ENCODE assay signal across 15 cellular contexts in genomic region chr6:134983823-134984222, GRCh38.
"Had no signal": no experiment of that assay in that cellular context is flagged by ENCODE, and none has a peak within 500 bp of the region (broad histone marks: within the 10 kb centered on the region; RNA-seq: fewer than 3 reads in every experiment).

No MANE protein-coding gene starts in this region.

- DNase-seq: activated CD4-positive, alpha-beta T cell treated with anti-CD3 and anti-CD28 coated beads for 4 hours; brain microvascular endothelial cell; dorsolateral prefrontal cortex; heart right ventricle; islet precursor cell; left ventricle myocardium inferior; retina; RPMI8226; SJCRH30; stimulated activated CD4-positive, alpha-beta T cell treated with anti-CD3 and anti-CD28 coated beads, Interleukin-15, amount 100 ng/mL, for 24 hours; stimulated activated CD4-positive, alpha-beta T cell treated with anti-CD3 and anti-CD28 coated beads, Interleukin-4, amount 100 ng/mL, for 4 hours; tibial artery had no signal

- H3K27me3 Mint-ChIP-seq: activated naive CD4-positive, alpha-beta T cell treated with anti-CD3 and anti-CD28 coated beads, Interleukin-2, amount 50 U/mL, for 24 hours had no signal

- H3K4me3 ChIP-seq: dorsolateral prefrontal cortex, heart right ventricle, left ventricle myocardium inferior, SJCRH30, tibial artery had no signal

- H3K79me2 ChIP-seq: parathyroid adenoma had no signal

- H2AFZ ChIP-seq: parathyroid adenoma had no signal

- H3K27ac Mint-ChIP-seq: activated naive CD4-positive, alpha-beta T cell treated with anti-CD3 and anti-CD28 coated beads, Interleukin-2, amount 50 U/mL, for 24 hours had no signal

- H3K9me3 Mint-ChIP-seq: activated naive CD4-positive, alpha-beta T cell treated with anti-CD3 and anti-CD28 coated beads, Interleukin-2, amount 50 U/mL, for 24 hours had no signal

- H3K9ac ChIP-seq: parathyroid adenoma had no signal

- H3K4me3 Mint-ChIP-seq: activated naive CD4-positive, alpha-beta T cell treated with anti-CD3 and anti-CD28 coated beads, Interleukin-2, amount 50 U/mL, for 24 hours had no signal

- H3K27me3 ChIP-seq: brain microvascular endothelial cell, dorsolateral prefrontal cortex, heart right ventricle, SJCRH30, tibial artery had no signal

- ATAC-seq: heart right ventricle had no signal

- H3K9me3 ChIP-seq: heart right ventricle, left ventricle myocardium inferior, SJCRH30, tibial artery had no signal

- H3K4me1 ChIP-seq: heart right ventricle, left ventricle myocardium inferior, parathyroid adenoma, SJCRH30, tibial artery had no signal

- H3K27ac ChIP-seq: brain microvascular endothelial cell, dorsolateral prefrontal cortex, heart right ventricle, left ventricle myocardium inferior, parathyroid adenoma, SJCRH30, tibial artery, VCaP had no signal
